21 cellular contexts compared by ENCODE assay signal in genomic region chr16:48392407-48392806, GRCh38. TPM values are rescaled to one million over a fixed set of nuclear protein-coding genes. Genes with fewer than 3 reads are reported as not detected.
A peak's percentile ranks its signal among the peaks of the same experiment; 100 is the strongest.
DNase-seq lines count a peak whose midpoint lies in the region; ATAC-seq, FAIRE-seq and TF ChIP-seq lines count a peak whose summit lies in the region.
"Had no signal": no experiment of that assay in that cellular context is flagged by ENCODE, and none has a peak within 500 bp of the region (broad histone marks: within the 10 kb centered on the region; RNA-seq: fewer than 3 reads in every experiment).

No MANE protein-coding gene starts in this region.

- dilution Hi-C loops in endothelial cell of umbilical vein (cut with MboI; ENCODE audit: extremely low pct_ligation_motif_present, low sequenced_read_pairs), result no loop called here

- H4K20me1 ChIP-seq in endothelial cell of umbilical vein (replicated peaks; ENCODE audit: control insufficient read depth, extremely low read depth, insufficient read depth, low read length), result no peaks in the 10 kb centered on the region

- TF ChIP-seq POLR2A in endothelial cell of umbilical vein (IDR thresholded peaks at IDR 0.05; ENCODE audit: low read depth, low read length) (no peak), gastrocnemius medialis (IDR thresholded peaks at IDR 0.05) (no peak)

- peak; percentile 26 for FAIRE-seq in endothelial cell of umbilical vein (lab: Jason Lieb, UNC)
- FAIRE-seq: A549, GM12892, HTR-8/SVneo had no signal

- ATAC-seq in gastrocnemius medialis (peak in 1 of 2 donors; percentile 37), HG02642 (IDR thresholded peaks at IDR 0.05; ENCODE audit: poor library complexity, unreplicated experiment) (no peak), GM18502 (IDR thresholded peaks at IDR 0.05; ENCODE audit: poor library complexity, unreplicated experiment) (no peak)
- ATAC-seq: A549, HCT116 had no signal

- CTCF ChIA-PET in endothelial cell of umbilical vein (lab: Charles Lee), result no interaction called here

- no peak overlapping the region for H2AFZ ChIP-seq in endothelial cell of umbilical vein (ENCODE audit: low read depth, low read length)

- in situ Hi-C loops in gastrocnemius medialis (cut with MboI; ENCODE audit: low sequenced_read_pairs in 4 of 4), result no loop called here

- intact Hi-C loops in endothelial cell of umbilical vein (cut with micrococcal nuclease), result no loop called here
- intact Hi-C loops in gastrocnemius medialis (cut with DNase I; ENCODE audit: low total_unique reads), result loop anchor here (5.0 kb wide), 2 partner anchors 35 to 165 kb away; no protein-coding TSS in a partner anchor

- BruUV-seq in endothelial cell of umbilical vein (replicated peaks; lab: Mats Ljungman, UMichigan), result no TSS peak

- H3K9me3 ChIP-seq in endothelial cell of umbilical vein (replicated peaks; ENCODE audit: control insufficient read depth, insufficient read depth, low read length), result no peaks in the 10 kb centered on the region
- no peaks in the 10 kb centered on the region for H3K9me3 ChIP-seq in gastrocnemius medialis
- H3K9me3 ChIP-seq: A549 had no signal

- POLR2A ChIA-PET in endothelial cell of umbilical vein (lab: Charles Lee), result no interaction called here

- no peaks in the 10 kb centered on the region for H3K9me1 ChIP-seq in endothelial cell of umbilical vein (replicated peaks; ENCODE audit: control insufficient read depth, extremely low read depth, insufficient read depth, low read length)

- H3K36me3 ChIP-seq in endothelial cell of umbilical vein (ENCODE audit: control insufficient read depth in 2 of 2, extremely low read depth in 1 of 2, insufficient read depth in 2 of 2, low read length in 2 of 2) (no peaks in the 10 kb centered on the region), gastrocnemius medialis (no peaks in the 10 kb centered on the region)

- H3K4me3 ChIP-seq in endothelial cell of umbilical vein (replicated peaks in 1 of 3; ENCODE audit: insufficient read depth in 1 of 3, low read depth in 1 of 3, low read length in 3 of 3) (no peak overlapping the region), gastrocnemius medialis (no peak overlapping the region)
- H3K4me3 ChIP-seq: A549 had no signal

- H3K4me1 ChIP-seq in endothelial cell of umbilical vein (ENCODE audit: control insufficient read depth, extremely low read depth, insufficient read depth, low read length) (no peaks in the 10 kb centered on the region), gastrocnemius medialis (peaks cover 28 to 30% of the 10 kb centered on the region in 2 donors)

- H3K27me3 ChIP-seq in endothelial cell of umbilical vein (ENCODE audit: control insufficient read depth in 2 of 2, insufficient read depth in 2 of 2, low read length in 2 of 2) (peaks cover 0 to 2% of the 10 kb centered on the region in 2 experiments), gastrocnemius medialis (no peaks in the 10 kb centered on the region)

- H3K79me2 ChIP-seq in endothelial cell of umbilical vein (ENCODE audit: control insufficient read depth, insufficient read depth, low read length), result no peaks in the 10 kb centered on the region

- DNase-seq in activated CD8-positive, alpha-beta memory T cell treated with anti-CD3 and anti-CD28 coated beads for 24 hours, result peak; percentile 13
- no peak for DNase-seq in activated CD8-positive, alpha-beta memory T cell treated with anti-CD3 and anti-CD28 coated beads, Interleukin-2, amount 50 U/mL, for 4 hours
- DNase-seq in endothelial cell of umbilical vein (ENCODE audit: low read depth, low spot score), result no peak
- no peak for DNase-seq in gastrocnemius medialis
- DNase-seq in NCI-H1048 (lab: John Stamatoyannopoulos, UW), result no peak
- DNase-seq: AML-193; CD4-positive, alpha-beta T cell; DMS153; DMS79; GDM1; GOT3; H7; HFFc6 had no signal

- TF ChIP-seq CTCF in endothelial cell of umbilical vein (IDR thresholded peaks at IDR 0.05; ENCODE audit: extremely low read depth in 1 of 2, insufficient read depth in 1 of 2, low read depth in 1 of 2, low read length in 2 of 2) (no peak), gastrocnemius medialis (IDR thresholded peaks at IDR 0.05 in 4 of 5, conservative IDR thresholded peaks at IDR 0.05 in 1 of 5) (no peak)

- no peak overlapping the region for H3K4me2 ChIP-seq in endothelial cell of umbilical vein (ENCODE audit: insufficient read depth, low read length)
- H3K4me2 ChIP-seq: A549 had no signal

- no peak overlapping the region for H3K9ac ChIP-seq in endothelial cell of umbilical vein (replicated peaks; ENCODE audit: extremely low read depth, insufficient read depth, low read length)

- no peak overlapping the region for H3K27ac ChIP-seq in endothelial cell of umbilical vein (ENCODE audit: insufficient read depth, low read depth, low read length)
- H3K27ac ChIP-seq in gastrocnemius medialis, result peak overlapping the region; percentile 86 to 92 (median 88)
- H3K27ac ChIP-seq: 22Rv1, A549, C4-2B had no signal

TF ChIP-seq in endothelial cell of umbilical vein, 7 proteins besides CTCF, POLR2A, EP300 and RAD21:
- no peak for TF ChIP-seq EZH2 (IDR thresholded peaks at IDR 0.05; ENCODE audit: borderline replicate concordance, low read depth, low read length, severe bottlenecking)

RNA-seq across cellular contexts. Expression of gene SIAH1, which starts 7.2 kb away (rescaled TPM):
- total RNA-seq in endothelial cell of umbilical vein (19.9 and 21.3 TPM in 2 replicates), gastrocnemius medialis (10 to 100 TPM; 19.9 to 21.0 (median 20.1) TPM)
- 12.1 and 14.4 TPM in 2 replicates for polyA plus RNA-seq in endothelial cell of umbilical vein
- polyA plus RNA-seq in endothelial cell of umbilical vein (2011; cell fraction: cytosol; rRNA removed), result 15.2 and 16.2 TPM in 2 replicates
- 25.9 and 27.0 TPM in 2 replicates for polyA plus RNA-seq in endothelial cell of umbilical vein (2011; cell fraction: nucleus; rRNA removed)
- polyA plus RNA-seq in endothelial cell of umbilical vein (2012), result 15.4 and 17.7 TPM in 2 replicates
- 28.6 TPM in 2 replicates for polyA minus RNA-seq in endothelial cell of umbilical vein
- polyA minus RNA-seq in endothelial cell of umbilical vein (2011; cell fraction: cytosol; rRNA and poly(A)+ RNA removed), result 15.7 TPM
- 34.4 and 41.8 TPM in 2 replicates for polyA minus RNA-seq in endothelial cell of umbilical vein (2011; cell fraction: nucleus; rRNA and poly(A)+ RNA removed)
